13 cellular contexts compared by ENCODE assay signal in genomic region chr7:43077732-43078391, GRCh38. TPM values are rescaled to one million over a fixed set of nuclear protein-coding genes. Genes with fewer than 3 reads are reported as not detected.
DNase-seq lines count a peak whose midpoint lies in the region; ATAC-seq and TF ChIP-seq lines count a peak whose summit lies in the region.
"Had no signal": no experiment of that assay in that cellular context is flagged by ENCODE, and none has a peak within 500 bp of the region (broad histone marks: within the 10 kb centered on the region; RNA-seq: fewer than 3 reads in every experiment).

No MANE protein-coding gene starts in this region.

- no peaks in the 10 kb centered on the region for H4K20me1 ChIP-seq in hepatocyte (ENCODE audit: insufficient read depth, poor library complexity, severe bottlenecking)

- H3K36me3 ChIP-seq in BE2C (no peaks in the 10 kb centered on the region), H7 (replicated peaks; ENCODE audit: control insufficient read depth, insufficient read depth, low read length) (no peaks in the 10 kb centered on the region), hepatocyte (replicated peaks; ENCODE audit: insufficient read depth, low read depth) (no peaks in the 10 kb centered on the region)
- H3K36me3 ChIP-seq: tibial artery had no signal

- 66% methylated on average over 7 of the region's 7 CpGs for WGBS in hepatocyte (ENCODE audit: low lambda C conversion rate, missing lambda C conversion rate)

- peak overlapping the region; percentile 35 for H2AFZ ChIP-seq in hepatocyte

- no peak overlapping the region for H3K4me2 ChIP-seq in hepatocyte

- no peak for TF ChIP-seq CTCF in BE2C (IDR thresholded peaks at IDR 0.05; ENCODE audit: low read depth, low read length)
- no peak for TF ChIP-seq CTCF in hepatocyte (IDR thresholded peaks at IDR 0.05; ENCODE audit: poor library complexity)

- no peaks in the 10 kb centered on the region for H3K4me1 ChIP-seq in BE2C
- H3K4me1 ChIP-seq in hepatocyte (ENCODE audit: insufficient read depth), result peaks cover 4% of the 10 kb centered on the region
- H3K4me1 ChIP-seq: tibial artery had no signal

- ATAC-seq in HG02763 (IDR thresholded peaks at IDR 0.05; ENCODE audit: unreplicated experiment) (no peak), HG03457 (IDR thresholded peaks at IDR 0.05; ENCODE audit: unreplicated experiment) (no peak)

- H3K27ac ChIP-seq in hepatocyte, result no peak overlapping the region
- H3K27ac ChIP-seq: tibial artery had no signal

- no peaks in the 10 kb centered on the region for H3K79me2 ChIP-seq in hepatocyte

- H3K9me3 ChIP-seq in BE2C, result no peaks in the 10 kb centered on the region
- no peaks in the 10 kb centered on the region for H3K9me3 ChIP-seq in hepatocyte (ENCODE audit: low read depth)
- H3K9me3 ChIP-seq: tibial artery had no signal

- DNase-seq in BE2C (peak; percentile 37), H7 (peak; percentile 35), RPMI7951 (ENCODE audit: low read depth) (peak; percentile 25), hepatocyte (ENCODE audit: low spot score) (peak; percentile 21), activated T-cell treated with anti-CD3 and anti-CD28 coated beads for 4 hours (no peak)
- no peak for DNase-seq in activated naive CD4-positive, alpha-beta T cell treated with anti-CD3 and anti-CD28 coated beads, Interleukin-2, amount 50 U/mL, for 16 hours
- DNase-seq: activated CD4-positive, alpha-beta T cell treated with anti-CD3 and anti-CD28 coated beads, Interleukin-2, amount 10 ng/mL, durations not matched to agents 24 days and 14 days; activated naive CD4-positive, alpha-beta T cell; dermis blood vessel endothelial cell; retina; tibial artery had no signal

- H3K27me3 ChIP-seq in BE2C (no peaks in the 10 kb centered on the region), H7 (ENCODE audit: control insufficient read depth, insufficient read depth, low read length) (no peaks in the 10 kb centered on the region), hepatocyte (no peaks in the 10 kb centered on the region)
- H3K27me3 ChIP-seq: tibial artery had no signal

- no peak overlapping the region for H3K4me3 ChIP-seq in BE2C (ENCODE audit: low read depth, low read length)
- no peak overlapping the region for H3K4me3 ChIP-seq in H7 (ENCODE audit: insufficient read depth, low read depth, low read length)
- H3K4me3 ChIP-seq in hepatocyte, result no peak overlapping the region
- H3K4me3 ChIP-seq: tibial artery had no signal

- no peaks in the 10 kb centered on the region for H3K9me2 ChIP-seq in hepatocyte (replicated peaks; ENCODE audit: insufficient read depth)

RNA-seq across cellular contexts. Expression of gene HECW1, which starts 34.6 kb away (rescaled TPM):
- polyA plus RNA-seq in BE2C (2012; ENCODE audit: insufficient read depth, insufficient read length, low read depth), result 0.06 TPM
- total RNA-seq in H7 (2014; rRNA removed; shearing (Covaris generic)), result 4.2 and 4.3 TPM in 2 replicates
- total RNA-seq in RPMI7951 (2014; rRNA removed; shearing (Covaris generic)), result 12.9 and 18.3 TPM in 2 replicates
- total RNA-seq in hepatocyte, result 2.6 and 7.6 TPM in 2 replicates
- polyA plus RNA-seq in hepatocyte, result 1.5 and 4.0 TPM in 2 replicates
- total RNA-seq: activated CD4-positive, alpha-beta T cell treated with anti-CD3 and anti-CD28 coated beads, Interleukin-2, amount 10 ng/mL, durations not matched to agents 24 days and 14 days; dermis blood vessel endothelial cell had no signal

Comparison
In these comparisons a context has a peak if more than half of its experiments do, and no peak if none do; other contexts are left out.
1. DNase-seq: peak in BE2C (single experiment), H7 (single experiment), RPMI7951 (single experiment) and hepatocyte (single experiment); none in activated T-cell treated with anti-CD3 and anti-CD28 coated beads for 4 hours (single experiment) and activated naive CD4-positive, alpha-beta T cell treated with anti-CD3 and anti-CD28 coated beads, Interleukin-2, amount 50 U/mL, for 16 hours (single experiment).